Comparison of ENCODE assay signal across 8 cellular contexts in genomic region chr14:20343855-20344205, GRCh38. TPM values are rescaled to one million over a fixed set of nuclear protein-coding genes. Genes with fewer than 3 reads are reported as not detected.
A peak's percentile ranks its signal among the peaks of the same experiment; 100 is the strongest.
DNase-seq lines count a peak whose midpoint lies in the region; ATAC-seq and TF ChIP-seq lines count a peak whose summit lies in the region.

No MANE protein-coding gene starts in this region.

- ATAC-seq in GM21360 (IDR thresholded peaks at IDR 0.05; ENCODE audit: unreplicated experiment) = no peak

- H3K9me3 Mint-ChIP-seq in chondrocyte (ENCODE audit: low read depth) = no peaks in the 10 kb centered on the region

- no peaks in the 10 kb centered on the region for H3K9me3 ChIP-seq in mononuclear cell (ENCODE audit: low read depth, low read length)

- no peaks in the 10 kb centered on the region; the same call in none of the 2 replicates for H3K36me3 ChIP-seq in GM06990 (ENCODE audit: control insufficient read depth, insufficient read depth, low read length)

- peaks cover 11% of the 10 kb centered on the region for H3K4me1 Mint-ChIP-seq in chondrocyte (ENCODE audit: low read depth)

- TF ChIP-seq CTCF in GM06990 (IDR thresholded peaks at IDR 0.05; ENCODE audit: insufficient read depth, low read length, poor library complexity, severe bottlenecking) = no peak
- no peak for TF ChIP-seq CTCF in chondrocyte (IDR thresholded peaks at IDR 0.05)

- peaks cover 6% of the 10 kb centered on the region for H3K36me3 Mint-ChIP-seq in chondrocyte (ENCODE audit: low read depth)

- H3K4me3 Mint-ChIP-seq in chondrocyte (ENCODE audit: unreplicated experiment) = peak overlapping the region; percentile 84

- H3K4me1 ChIP-seq in mononuclear cell (ENCODE audit: insufficient read depth, low read length) = peaks cover 11% of the 10 kb centered on the region

- peak overlapping the region; percentile 92 for H3K4me3 ChIP-seq in GM06990 (replicated peaks; ENCODE audit: low read depth, low read length)
- peak overlapping the region; percentile 92 for H3K4me3 ChIP-seq in mononuclear cell (ENCODE audit: low read length)

- H3K27ac Mint-ChIP-seq in chondrocyte (ENCODE audit: unreplicated experiment) = peak overlapping the region; percentile 94

- no peak for DNase-seq in GM06990 (ENCODE audit: extremely low read depth, insufficient read length)
- DNase-seq in NCI-H2171 (lab: John Stamatoyannopoulos, UW) = peak; percentile 62
- no peak for DNase-seq in chondrocyte (ENCODE audit: low spot score)
- no peak for DNase-seq in stimulated activated CD4-positive, alpha-beta T cell treated with anti-CD3 and anti-CD28 coated beads, Interleukin-2, amount 100 ng/mL, for 48 hours
- DNase-seq in DMS153 treated with DMSO at 0.1 percent for 48 hours (lab: John Stamatoyannopoulos, UW; ENCODE audit: unreplicated experiment) = no peak
- DNase-seq in effector CD4-positive, alpha-beta T cell = no peak

- H3K27me3 ChIP-seq in GM06990 (replicated peaks; ENCODE audit: control insufficient read depth, insufficient read depth, low read length) (no peaks in the 10 kb centered on the region), mononuclear cell (ENCODE audit: insufficient read depth, low read length) (no peaks in the 10 kb centered on the region)

- no peaks in the 10 kb centered on the region for H3K27me3 Mint-ChIP-seq in chondrocyte (ENCODE audit: low read depth)

RNA-seq across cellular contexts. Expression of gene PARP2, which starts 0.4 kb away (rescaled TPM):
- total RNA-seq in chondrocyte = 16.2 to 27.3 TPM (median 19.4 TPM) in 3 replicates
- total RNA-seq in mononuclear cell = 6.0 TPM

RNA-seq across cellular contexts. Expression of gene CCNB1IP1, which starts 10.8 kb away (rescaled TPM):
- total RNA-seq in chondrocyte = 32.6 to 41.2 TPM (median 34.7 TPM) in 3 replicates
- 39.7 TPM for total RNA-seq in mononuclear cell

RNA-seq across cellular contexts. Expression of gene TTC5, which starts 38.1 kb away (rescaled TPM):
- total RNA-seq in chondrocyte (16.3 to 29.5 TPM (median 17.3 TPM) in 3 replicates), mononuclear cell (7.0 TPM)
